In genomic region chr20:31572042-31572700, GRCh38 we compare ENCODE assay signal across 8 cellular contexts. TPM values are rescaled to one million over a fixed set of nuclear protein-coding genes. Genes with fewer than 3 reads are reported as not detected.
DNase-seq lines count a peak whose midpoint lies in the region; ATAC-seq lines count a peak whose summit lies in the region.

No MANE protein-coding gene starts in this region.

- no peaks in the 10 kb centered on the region for H3K9me3 ChIP-seq in muscle layer of duodenum (ENCODE audit: control insufficient read depth in 1 of 2, low read length in 2 of 2)

- H3K36me3 Mint-ChIP-seq in activated CD4-positive, alpha-beta T cell treated with anti-CD3 and anti-CD28 coated beads, Interleukin-2, amount 10 ng/mL, durations not matched to agents 24 days and 14 days (ENCODE audit: low read depth), result peaks cover 15% of the 10 kb centered on the region

- peak overlapping the region; percentile 43 to 49 for H3K4me3 ChIP-seq in muscle layer of duodenum (ENCODE audit: low read depth in 1 of 2, low read length in 2 of 2)

- H3K27ac Mint-ChIP-seq in activated CD4-positive, alpha-beta T cell treated with anti-CD3 and anti-CD28 coated beads, Interleukin-2, amount 10 ng/mL, durations not matched to agents 24 days and 14 days, result peak overlapping the region; percentile 91

- DNase-seq in activated CD4-positive, alpha-beta T cell treated with anti-CD3 and anti-CD28 coated beads, Interleukin-2, amount 10 ng/mL, durations not matched to agents 24 days and 14 days, result no peak
- DNase-seq in activated CD4-positive, alpha-beta T cell treated with anti-CD3 and anti-CD28 coated beads for 4 hours, result no peak
- DNase-seq in NCI-H146 treated with DMSO at 0.1 percent for 48 hours (lab: John Stamatoyannopoulos, UW; ENCODE audit: unreplicated experiment) (peak; percentile 76), caudate nucleus (lab: John Stamatoyannopoulos, UW) (peak in 16 of 61 donors; percentile 27 to 72 (median 58))
- DNase-seq in activated effector memory CD4-positive, alpha-beta T cell treated with Interleukin-2 at 50 U/mL for 16 hours, result no peak

- no peak for ATAC-seq in GM21423 (IDR thresholded peaks at IDR 0.05; ENCODE audit: unreplicated experiment)
- no peak for ATAC-seq in GM21786 (IDR thresholded peaks at IDR 0.05; ENCODE audit: unreplicated experiment)

- peak overlapping the region; percentile 94 for H3K27ac ChIP-seq in caudate nucleus (ENCODE audit: low read depth, low read length)
- peak overlapping the region; percentile 88 for H3K27ac ChIP-seq in muscle layer of duodenum (ENCODE audit: low read length)

- no peaks in the 10 kb centered on the region for H3K27me3 Mint-ChIP-seq in activated CD4-positive, alpha-beta T cell treated with anti-CD3 and anti-CD28 coated beads, Interleukin-2, amount 10 ng/mL, durations not matched to agents 24 days and 14 days

- peaks cover 13 to 17% of the 10 kb centered on the region in 2 donors for H3K4me1 ChIP-seq in muscle layer of duodenum (ENCODE audit: control insufficient read depth in 1 of 2, insufficient read depth in 2 of 2, low read length in 2 of 2)

- H3K4me3 Mint-ChIP-seq in activated CD4-positive, alpha-beta T cell treated with anti-CD3 and anti-CD28 coated beads, Interleukin-2, amount 10 ng/mL, durations not matched to agents 24 days and 14 days, result peak overlapping the region; percentile 88

- intact Hi-C loops in activated CD4-positive, alpha-beta T cell treated with anti-CD3 and anti-CD28 coated beads, Interleukin-2, amount 10 ng/mL, durations not matched to agents 24 days and 14 days (cut with micrococcal nuclease), result loop anchor here (2.0 kb wide), 1 partner anchor 151 kb away; the partner anchor contains the start of gene BCL2L1

- H3K36me3 ChIP-seq in muscle layer of duodenum (ENCODE audit: control insufficient read depth in 1 of 2, insufficient read depth in 2 of 2, low read length in 2 of 2), result peaks cover 11 to 19% of the 10 kb centered on the region in 2 donors

- no peaks in the 10 kb centered on the region for H3K27me3 ChIP-seq in muscle layer of duodenum (ENCODE audit: low read depth, low read length)

- H3K4me1 Mint-ChIP-seq in activated CD4-positive, alpha-beta T cell treated with anti-CD3 and anti-CD28 coated beads, Interleukin-2, amount 10 ng/mL, durations not matched to agents 24 days and 14 days, result peaks cover 20% of the 10 kb centered on the region

- H3K9me3 Mint-ChIP-seq in activated CD4-positive, alpha-beta T cell treated with anti-CD3 and anti-CD28 coated beads, Interleukin-2, amount 10 ng/mL, durations not matched to agents 24 days and 14 days, result no peaks in the 10 kb centered on the region

RNA-seq across cellular contexts. Expression of gene ID1, which starts 32.9 kb away (rescaled TPM):
- total RNA-seq in activated CD4-positive, alpha-beta T cell treated with anti-CD3 and anti-CD28 coated beads, Interleukin-2, amount 10 ng/mL, durations not matched to agents 24 days and 14 days, result 2.7 and 2.9 TPM in 2 replicates

RNA-seq across cellular contexts. Expression of gene HM13, which starts 57.9 kb away (rescaled TPM):
- 181 and 193 TPM in 2 replicates for total RNA-seq in activated CD4-positive, alpha-beta T cell treated with anti-CD3 and anti-CD28 coated beads, Interleukin-2, amount 10 ng/mL, durations not matched to agents 24 days and 14 days
